9 cellular contexts compared by ENCODE assay signal in the genomic region with DNA sequence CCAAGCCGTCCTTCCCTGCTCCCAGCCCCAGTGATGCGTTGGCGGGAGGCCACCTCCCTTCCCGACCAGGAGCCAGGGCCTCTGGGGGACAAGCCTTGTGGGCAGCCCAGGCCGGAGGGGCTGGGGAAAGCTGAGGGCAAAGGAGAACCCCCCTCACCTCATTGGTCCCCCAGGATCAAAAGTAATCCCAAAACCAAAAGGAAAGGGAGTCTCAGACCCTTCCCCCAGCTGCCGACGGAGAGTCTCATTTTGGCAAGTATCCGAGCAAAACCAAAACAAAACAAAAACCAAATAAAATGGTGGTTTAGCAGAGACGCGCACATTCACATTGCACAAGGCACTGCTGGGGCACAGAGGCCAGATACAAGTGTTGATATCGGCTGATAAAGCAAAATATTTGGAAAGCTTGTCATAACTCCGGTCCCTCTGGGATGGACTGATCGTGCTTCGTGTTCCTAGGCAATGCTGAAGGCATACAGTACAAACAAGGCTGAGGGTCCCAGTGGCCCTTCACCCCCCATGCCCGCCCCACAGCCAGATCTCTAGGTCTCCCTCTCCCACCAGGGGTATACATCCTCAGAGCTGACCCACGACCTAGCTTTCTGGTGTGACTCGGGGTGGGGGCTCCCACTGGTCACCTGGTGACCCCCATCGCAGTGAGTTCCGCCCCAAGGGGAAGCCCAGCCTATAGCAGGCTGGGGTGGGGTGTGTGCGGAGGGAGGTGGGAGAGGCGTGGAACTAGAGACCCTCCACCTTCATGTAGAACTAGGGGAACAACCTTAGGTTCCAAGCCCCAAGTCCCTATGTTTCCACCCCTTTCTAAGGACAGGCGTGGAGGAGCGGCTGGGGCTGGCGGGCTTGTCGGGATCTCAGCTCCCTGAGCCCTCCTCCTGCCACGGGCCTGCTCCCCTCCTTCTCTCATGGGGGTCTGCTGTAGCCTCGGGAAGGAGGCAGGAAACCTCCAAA. TPM values are rescaled to one million over a fixed set of nuclear protein-coding genes. Genes with fewer than 3 reads are reported as not detected.
DNase-seq lines count a peak whose midpoint lies in the region; ATAC-seq, FAIRE-seq and TF ChIP-seq lines count a peak whose summit lies in the region.
"Had no signal": no experiment of that assay in that cellular context is flagged by ENCODE, and none has a peak within 500 bp of the region (broad histone marks: within the 10 kb centered on the region; RNA-seq: fewer than 3 reads in every experiment).

No MANE protein-coding gene starts in this region.

- WGBS in K562 (ENCODE audit: insufficient coverage, low coverage, missing lambda C conversion rate), result 10% methylated on average over 20 of the region's 27 CpGs
- 29% methylated on average over 25 to 27 of the region's 27 CpGs for WGBS in lower leg skin, 2 donors
- WGBS in stomach, 5 donors, result 20 to 42% (median 27%) methylated on average over 19 to 27 of the region's 27 CpGs

- peaks cover 25% of the 10 kb centered on the region for H3K4me1 Mint-ChIP-seq in HFFc6 (ENCODE audit: low read depth)

- ATAC-seq in K562 (no peak), HG03354 (IDR thresholded peaks at IDR 0.05; ENCODE audit: poor library complexity, severe bottlenecking, unreplicated experiment) (no peak)

- H3K9ac ChIP-seq in K562 (ENCODE audit: insufficient read depth in 1 of 2, low read depth in 2 of 2, low read length in 2 of 2), result no peak overlapping the region

- no peak for TF ChIP-seq POLR2A in K562 (conservative IDR thresholded peaks at IDR 0.05)
- no peak for TF ChIP-seq POLR2A in lower leg skin (IDR thresholded peaks at IDR 0.05)
- no peak for TF ChIP-seq POLR2A in stomach (IDR thresholded peaks at IDR 0.05)

- TF ChIP-seq EP300 in K562 (IDR thresholded peaks at IDR 0.05; ENCODE audit: low read length) (no peak), stomach (IDR thresholded peaks at IDR 0.05) (no peak)

- no peaks in the 10 kb centered on the region for H3K9me3 Mint-ChIP-seq in HFFc6

- H3K27ac ChIP-seq in K562 (ENCODE audit: extremely low read depth, low read depth, low read length) (no peak overlapping the region), stomach (peak overlapping the region in 4 of 5 donors; percentile 2 to 95 (median 65))

- H3K27ac Mint-ChIP-seq in HFFc6, result no peak overlapping the region

- TF ChIP-seq CTCF in HFFc6 (IDR thresholded peaks at IDR 0.05) (no peak), K562 (IDR thresholded peaks at IDR 0.05 in 2 of 3, conservative IDR thresholded peaks at IDR 0.05 in 1 of 3; ENCODE audit: insufficient read depth in 2 of 3, low read depth in 1 of 3, low read length in 3 of 3) (no peak), lower leg skin (IDR thresholded peaks at IDR 0.05) (no peak), stomach (IDR thresholded peaks at IDR 0.05) (no peak)

- H3K36me3 ChIP-seq in K562 (ENCODE audit: control insufficient read depth, insufficient read depth, low read length) (no peaks in the 10 kb centered on the region), stomach (no peaks in the 10 kb centered on the region)

- H3K4me1 ChIP-seq in K562 (replicated peaks in 1 of 2; ENCODE audit: control insufficient read depth in 2 of 2, insufficient read depth in 2 of 2, low read length in 2 of 2) (peaks cover 6 to 40% of the 10 kb centered on the region in 2 experiments; a peak in 3 of 5 replicates), stomach (peaks cover 35 to 69% (median 59%) of the 10 kb centered on the region in 4 donors)

- no peaks in the 10 kb centered on the region for H3K9me1 ChIP-seq in K562 (ENCODE audit: control insufficient read depth, insufficient read depth, low read length)

- FAIRE-seq in K562 (lab: Jason Lieb, UNC), result no peak

- peak overlapping the region; percentile 34; the same call in 1 of the 2 replicates for H3K4me3 Mint-ChIP-seq in HFFc6

- peaks cover 18% of the 10 kb centered on the region for H4K20me1 ChIP-seq in K562 (replicated peaks; ENCODE audit: control insufficient read depth, insufficient read depth, low read length)

- CTCF ChIA-PET in K562 (lab: Yijun Ruan, JAX; ENCODE audit: low intra/inter-chr PET ratio), result no interaction called here

- TF ChIP-seq RAD21 in K562 (CRISPR knock-in tag; conservative IDR thresholded peaks at IDR 0.05 in 1 of 2, IDR thresholded peaks at IDR 0.05 in 1 of 2), result no peak

- H3K9me3 ChIP-seq in K562 (replicated peaks; ENCODE audit: control insufficient read depth, insufficient read depth, low read depth, low read length) (no peaks in the 10 kb centered on the region), stomach (no peaks in the 10 kb centered on the region)

- BruUV-seq in K562 (replicated peaks; lab: Mats Ljungman, UMichigan), result no TSS peak

- POLR2A ChIA-PET in K562 (lab: Yijun Ruan, JAX), result interaction anchor here (0.5 to 2.5 kb wide), 11 partner anchors 13 to 1068 kb away, joined by 3 to 14 read pairs (median 4); a partner anchor contains a TSS

- H2AFZ ChIP-seq in K562 (ENCODE audit: low read depth, low read length), result no peak overlapping the region

- H3K79me2 ChIP-seq in K562 (ENCODE audit: control insufficient read depth, insufficient read depth, low read length), result no peaks in the 10 kb centered on the region

- intact Hi-C loops in K562 (cut with micrococcal nuclease), result no loop called here
- intact Hi-C loops in lower leg skin (cut with DNase I; ENCODE audit: low total_unique reads), result loop anchor here (10.0 kb wide), 1 partner anchor 65 kb away; no protein-coding TSS in a partner anchor
- intact Hi-C loops in stomach (cut with DNase I; ENCODE audit: low total_unique reads), result no loop called here

- in situ Hi-C loops in K562 (cut with MboI), result no loop called here

- H3K27me3 ChIP-seq in K562 (ENCODE audit: control insufficient read depth in 2 of 2, insufficient read depth in 2 of 2, low read length in 2 of 2) (peaks cover 10 to 62% of the 10 kb centered on the region in 2 experiments; a peak in 3 of 5 replicates), stomach (peaks cover 0 to 31% (median 0%) of the 10 kb centered on the region in 3 donors)

- no peak overlapping the region for H3K4me2 ChIP-seq in K562 (ENCODE audit: insufficient read depth, low read length)

- DNase-seq in HFFc6 (no peak), K562 (ENCODE audit: extremely low read depth in 1 of 4, low spot score in 3 of 4) (no peak), lower leg skin (ENCODE audit: low spot score in 2 of 2) (no peak), stomach (peak; percentile 32), UCSD-AML1 (lab: John Stamatoyannopoulos, UW; ENCODE audit: unreplicated experiment) (no peak), globus pallidus (ENCODE audit: low spot score) (no peak)
- DNase-seq in stimulated activated CD4-positive, alpha-beta T cell treated with anti-CD3 and anti-CD28 coated beads, Interleukin-15, amount 100 ng/mL, for 24 hours, result no peak
- DNase-seq: stimulated activated CD4-positive, alpha-beta T cell treated with anti-CD3 and anti-CD28 coated beads, Interleukin-4, amount 100 ng/mL, for 1 hour had no signal

- no peaks in the 10 kb centered on the region for H3K36me3 Mint-ChIP-seq in HFFc6 (ENCODE audit: low read depth)

- H3K4me3 ChIP-seq in K562, result no peak overlapping the region
- peak overlapping the region; percentile 39 for H3K4me3 ChIP-seq in lower leg skin (ENCODE audit: low read depth, poor library complexity, severe bottlenecking)
- peak overlapping the region; percentile 73 to 98 (median 86) for H3K4me3 ChIP-seq in stomach

- peaks cover 24% of the 10 kb centered on the region for H3K27me3 Mint-ChIP-seq in HFFc6 (ENCODE audit: insufficient read depth)

TF ChIP-seq in K562, 482 proteins besides CTCF, POLR2A, EP300 and RAD21:
- TF ChIP-seq, protein P1, sequence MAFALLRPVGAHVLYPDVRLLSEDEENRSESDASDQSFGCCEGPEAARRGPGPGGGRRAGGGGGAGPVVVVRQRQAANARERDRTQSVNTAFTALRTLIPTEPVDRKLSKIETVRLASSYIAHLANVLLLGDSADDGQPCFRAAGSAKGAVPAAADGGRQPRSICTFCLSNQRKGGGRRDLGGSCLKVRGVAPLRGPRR (CRISPR knock-in tag; IDR thresholded peaks at IDR 0.05), result no peak
- TF ChIP-seq CCAR2 (IDR thresholded peaks at IDR 0.05; ENCODE audit: low read depth, low read length), result no peak
- no peak for TF ChIP-seq CEBPG (CRISPR knock-in tag; IDR thresholded peaks at IDR 0.05)
- peak; percentile 44 to 48; a peak in 3 of 4 replicates for TF ChIP-seq CEBPG (tag; conservative IDR thresholded peaks at IDR 0.05 in 1 of 2, IDR thresholded peaks at IDR 0.05 in 1 of 2)
- TF ChIP-seq JUNB (CRISPR knock-in tag; conservative IDR thresholded peaks at IDR 0.05), result no peak
- TF ChIP-seq TSC22D4 (tag; IDR thresholded peaks at IDR 0.05), result no peak
TF ChIP-seq in K562: peak in this region for 1.

RNA-seq across cellular contexts. Expression of a gene that starts 2.0 kb away (rescaled TPM):
- total RNA-seq in HFFc6 (2021; fragmentation: NEBNext Ultra II Directional; extraction: Animal tissue kit (Norgen Biotek cat#: 25700)), result under 1 TPM in 5 of 6 experiments, not detected in 1; 0.12 to 0.24 (median 0.14) TPM
- 0.35 and 0.44 TPM in 2 replicates for total RNA-seq in K562 (2011; cell fraction: chromatin; rRNA removed; ENCODE audit: low replicate concordance)
- total RNA-seq in K562 (2011; cell fraction: nucleolus; rRNA removed), result 0.67 and 1.3 TPM in 2 replicates
- 0.59 and 0.61 TPM in 2 replicates for total RNA-seq in K562 (2011; cell fraction: nucleoplasm; rRNA removed)
- total RNA-seq in K562 (2014; rRNA removed) (0.57 and 0.59 TPM in 2 replicates), K562 (2014; rRNA removed; fragmentation: Illumina TruSeq; extraction: Trizol) (0.07 and 0.13 TPM in 2 replicates), K562 (2015; rRNA removed; fragmentation: Illumina TruSeq; extraction: Trizol) (0.11 TPM in 1 of 2 replicates, not detected in the other), K562 (2021) (0.49 and 0.53 TPM in 2 replicates), lower leg skin (100 to 1,000 TPM; 228 to 297 (median 255) TPM), stomach (100 to 1,000 TPM in 1 of 5 donors, 10 to 100 TPM in 3, 1 to 10 TPM in 1; 9.9 to 167 (median 18.7) TPM)
- polyA plus RNA-seq in K562 (2011; rRNA removed) (0.15 and 0.20 TPM in 2 replicates), K562 (2014; fragmentation: Illumina TruSeq; extraction: Trizol) (0.15 and 0.21 TPM in 2 replicates), K562 (2014; fragmentation: Nextera tagmentation; extraction: Ambion mirVana) (under 1 TPM in 1 of 2 experiments, not detected in 1; 0.03 TPM), K562 (2014; rRNA removed) (0.15 and 0.26 TPM in 2 replicates), stomach (10 to 100 TPM; 14.6 to 22.6 (median 19.1) TPM)
- 0.19 and 0.73 TPM in 2 replicates for polyA plus RNA-seq in K562 (2011; cell fraction: cytosol; rRNA removed)
- 0.17 and 0.23 TPM in 2 replicates for polyA plus RNA-seq in K562 (2011; cell fraction: nucleus; rRNA removed)
- 0.12 and 0.51 TPM in 2 replicates for polyA plus RNA-seq in K562 (2012)
- polyA minus RNA-seq in K562 (2011; rRNA and poly(A)+ RNA removed), result 0.18 and 0.24 TPM in 2 replicates
- polyA minus RNA-seq in K562 (2011; cell fraction: cytosol; rRNA and poly(A)+ RNA removed), result not detected in 2 replicates
- polyA minus RNA-seq in K562 (2011; cell fraction: nucleus; rRNA and poly(A)+ RNA removed), result 0.40 and 0.67 TPM in 2 replicates

Comparison
In these comparisons a context has a peak if more than half of its experiments do, and no peak if none do; other contexts are left out.
1. RNA of a gene that starts 2.0 kb away (total RNA-seq): 228 to 297 TPM in lower leg skin and 9.9 to 167 TPM in stomach; 0.07 to 1.3 TPM in K562 and 0.12 to 0.24 TPM in HFFc6; every median in the first group is over 4 times any median in the second.